In the genomic region with DNA sequence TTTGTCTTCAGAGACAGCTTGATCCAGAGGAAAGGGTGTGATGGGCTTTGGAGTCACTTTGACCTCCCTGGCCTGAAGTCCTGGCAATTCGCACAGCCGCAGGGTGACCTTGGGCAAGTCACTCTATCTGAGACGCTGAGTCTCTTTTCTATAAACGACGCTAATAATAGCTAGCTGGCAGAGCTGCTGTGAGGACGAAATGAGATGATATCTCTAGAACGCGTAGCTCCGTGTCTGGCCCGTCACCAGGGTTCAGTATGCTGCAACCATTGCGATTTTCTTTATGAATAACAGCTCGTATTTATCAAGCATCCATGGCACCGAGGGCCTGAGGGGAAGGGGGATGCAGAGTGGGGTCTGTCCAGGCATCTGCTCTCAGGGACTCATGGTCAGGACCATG, we compare ENCODE assay signal across 20 cellular contexts. TPM values are rescaled to one million over a fixed set of nuclear protein-coding genes. Genes with fewer than 3 reads are reported as not detected.
DNase-seq lines count a peak whose midpoint lies in the region; ATAC-seq and TF ChIP-seq lines count a peak whose summit lies in the region.
"Had no signal": no experiment of that assay in that cellular context is flagged by ENCODE, and none has a peak within 500 bp of the region (broad histone marks: within the 10 kb centered on the region; RNA-seq: fewer than 3 reads in every experiment).

No MANE protein-coding gene starts in this region.

- ATAC-seq in SK-N-SH treated with all-trans-retinoic acid at 6 μM for 48 hours: no peak

- peak; percentile 29; the same call in 1 of the 2 replicates for TF ChIP-seq RAD21 in SK-N-SH (IDR thresholded peaks at IDR 0.05; ENCODE audit: low read length)

- 37% methylated on average over 5 of the region's 13 CpGs for WGBS in SK-N-SH (ENCODE audit: low lambda C conversion rate)
- 64 to 78% (median 72%) methylated on average over 13 of the region's 13 CpGs for WGBS in spleen, 5 donors

- no peaks in the 10 kb centered on the region for H3K79me2 ChIP-seq in SK-N-SH (ENCODE audit: insufficient read depth)

- no peak overlapping the region for H2AFZ ChIP-seq in SK-N-SH (ENCODE audit: low read depth)

- CTCF ChIA-PET in SK-N-SH (lab: Yijun Ruan, JAX): interaction anchor here (1.0 to 2.3 kb wide), 5 partner anchors 10 to 243 kb away, joined by 3 to 6 read pairs (median 4); no protein-coding TSS in a partner anchor
- CTCF ChIA-PET in CD4-positive, alpha-beta memory T cell (lab: Charles Lee; ENCODE audit: partially characterized antibody): no interaction called here

- TF ChIP-seq EP300 in SK-N-SH (IDR thresholded peaks at IDR 0.05; ENCODE audit: borderline replicate concordance in 1 of 2, low read depth in 1 of 2, low read length in 1 of 2): no peak

- H3K9me3 ChIP-seq in SK-N-SH: no peaks in the 10 kb centered on the region
- H3K9me3 ChIP-seq in spleen: no peaks in the 10 kb centered on the region
- no peaks in the 10 kb centered on the region for H3K9me3 ChIP-seq in CD4-positive, alpha-beta memory T cell (ENCODE audit: control insufficient read depth in 1 of 2, low read length in 2 of 2)
- H3K9me3 ChIP-seq: Peyer's patch had no signal

- no peak overlapping the region for H3K4me3 Mint-ChIP-seq in chondrocyte (ENCODE audit: unreplicated experiment)
- H3K4me3 Mint-ChIP-seq in CD4-positive, alpha-beta memory T cell: no peak overlapping the region

- no peaks in the 10 kb centered on the region for H4K20me1 ChIP-seq in SK-N-SH (ENCODE audit: insufficient read depth)

- no peak overlapping the region for H3K9ac ChIP-seq in SK-N-SH

- no peak overlapping the region for H3K27ac Mint-ChIP-seq in chondrocyte (ENCODE audit: unreplicated experiment)
- H3K27ac Mint-ChIP-seq in CD4-positive, alpha-beta memory T cell: no peak overlapping the region

- H3K36me3 ChIP-seq in SK-N-SH (replicated peaks in 1 of 2; ENCODE audit: control insufficient read depth in 1 of 2, insufficient read depth in 2 of 2, low read length in 1 of 2) (no peaks in the 10 kb centered on the region), spleen (no peaks in the 10 kb centered on the region)
- no peaks in the 10 kb centered on the region for H3K36me3 ChIP-seq in CD4-positive, alpha-beta memory T cell (ENCODE audit: insufficient read depth, low read length)
- H3K36me3 ChIP-seq: Peyer's patch had no signal

- H3K27me3 ChIP-seq in SK-N-SH (ENCODE audit: insufficient read depth) (no peaks in the 10 kb centered on the region), dorsolateral prefrontal cortex (peaks cover 0 to 3% (median 0%) of the 10 kb centered on the region in 45 donors), spleen (replicated peaks in 1 of 7) (peaks cover 0 to 38% (median 0%) of the 10 kb centered on the region in 7 donors)
- H3K27me3 ChIP-seq in CD4-positive, alpha-beta memory T cell (ENCODE audit: insufficient read depth, low read length): no peaks in the 10 kb centered on the region
- H3K27me3 ChIP-seq: Peyer's patch had no signal

- no peaks in the 10 kb centered on the region for H3K9me3 Mint-ChIP-seq in chondrocyte (ENCODE audit: low read depth)
- no peaks in the 10 kb centered on the region for H3K9me3 Mint-ChIP-seq in CD4-positive, alpha-beta memory T cell

- POLR2A ChIA-PET in SK-N-SH (lab: Yijun Ruan, JAX): no interaction called here
- POLR2A ChIA-PET in CD4-positive, alpha-beta memory T cell (lab: Charles Lee; ENCODE audit: partially characterized antibody): no interaction called here

- H3F3A ChIP-seq in SK-N-SH (replicated peaks; ENCODE audit: insufficient read depth): no peaks in the 10 kb centered on the region

- no peak for TF ChIP-seq POLR2A in spleen (IDR thresholded peaks at IDR 0.05)

- no peaks in the 10 kb centered on the region for H3K36me3 Mint-ChIP-seq in chondrocyte (ENCODE audit: low read depth)
- no peaks in the 10 kb centered on the region for H3K36me3 Mint-ChIP-seq in CD4-positive, alpha-beta memory T cell

- H3K4me2 ChIP-seq in SK-N-SH: no peak overlapping the region

- H3K4me1 ChIP-seq in SK-N-SH (ENCODE audit: control insufficient read depth in 1 of 2, insufficient read depth in 2 of 2, low read depth in 1 of 2, low read length in 1 of 2): peaks cover 0 to 5% of the 10 kb centered on the region in 2 experiments; a peak in 2 of 4 replicates
- H3K4me1 ChIP-seq in spleen: peaks cover 0 to 16% (median 3%) of the 10 kb centered on the region in 6 donors
- no peaks in the 10 kb centered on the region for H3K4me1 ChIP-seq in CD4-positive, alpha-beta memory T cell (ENCODE audit: insufficient read depth, low read length)
- H3K4me1 ChIP-seq: Peyer's patch had no signal

- TF ChIP-seq CTCF in SK-N-SH (IDR thresholded peaks at IDR 0.05) (no peak), LNCaP clone FGC (IDR thresholded peaks at IDR 0.05; ENCODE audit: control insufficient read depth, extremely low read depth, insufficient read depth) (no peak), dorsolateral prefrontal cortex (IDR thresholded peaks at IDR 0.05 in 54 of 56, conservative IDR thresholded peaks at IDR 0.05 in 2 of 56; ENCODE audit: low read depth in 1 of 56, partially characterized antibody in 56 of 56) (no peak), spleen (IDR thresholded peaks at IDR 0.05 in 8 of 11, conservative IDR thresholded peaks at IDR 0.05 in 3 of 11) (no peak), chondrocyte (IDR thresholded peaks at IDR 0.05) (no peak)

- H3K27me3 Mint-ChIP-seq in chondrocyte (ENCODE audit: low read depth): peaks cover 53% of the 10 kb centered on the region
- peaks cover 3 to 14% of the 10 kb centered on the region in 2 donors for H3K27me3 Mint-ChIP-seq in CD4-positive, alpha-beta memory T cell

- intact Hi-C loops in dorsolateral prefrontal cortex (cut with DNase I) (no loop called here), spleen (cut with DNase I; ENCODE audit: low total_unique reads) (no loop called here)
- intact Hi-C loops in CD4-positive, alpha-beta memory T cell (cut with micrococcal nuclease): no loop called here

- no peak overlapping the region for H3K4me3 ChIP-seq in SK-N-SH (ENCODE audit: low read depth in 2 of 2, low read length in 1 of 2)
- no peak overlapping the region for H3K4me3 ChIP-seq in LNCaP clone FGC (ENCODE audit: low read depth, low read length)
- no peak overlapping the region for H3K4me3 ChIP-seq in dorsolateral prefrontal cortex
- no peak overlapping the region for H3K4me3 ChIP-seq in spleen
- H3K4me3 ChIP-seq in CD4-positive, alpha-beta memory T cell (ENCODE audit: low read length in 2 of 2): no peak overlapping the region
- H3K4me3 ChIP-seq: Peyer's patch had no signal

- H3K27ac ChIP-seq in SK-N-SH (ENCODE audit: low read depth in 2 of 2, low read length in 1 of 2) (no peak overlapping the region; a peak in 1 of 4 replicates), dorsolateral prefrontal cortex (peak overlapping the region in 31 of 59 donors; percentile 2 to 71 (median 40)), spleen (peak overlapping the region in 5 of 8 donors; percentile 4 to 63 (median 38))
- no peak overlapping the region for H3K27ac ChIP-seq in CD4-positive, alpha-beta memory T cell (ENCODE audit: low read depth, low read length)
- H3K27ac ChIP-seq: 22Rv1, Peyer's patch had no signal

- peak; percentile 75 for DNase-seq in SK-N-SH
- peak; percentile 54 for DNase-seq in LNCaP clone FGC (ENCODE audit: low read depth)
- no peak for DNase-seq in dorsolateral prefrontal cortex
- no peak for DNase-seq in spleen
- no peak for DNase-seq in chondrocyte (ENCODE audit: low spot score)
- no peak for DNase-seq in CD4-positive, alpha-beta memory T cell
- no peak for DNase-seq in NK-92 (lab: John Stamatoyannopoulos, UW; ENCODE audit: unreplicated experiment)
- DNase-seq: ACHN, DMS53, GOT3, IMR-90, NCI-H1105 treated with DMSO at 0.1 percent for 48 hours, NCI-H2029 treated with DMSO at 0.1 percent for 48 hours, NCI-H226, NCI-H510A treated with DMSO at 0.1 percent for 48 hours, NCI-H774, Peyer's patch had no signal

- no peaks in the 10 kb centered on the region for H3K9me2 ChIP-seq in SK-N-SH

- no peaks in the 10 kb centered on the region for H3K4me1 Mint-ChIP-seq in chondrocyte (ENCODE audit: low read depth)
- H3K4me1 Mint-ChIP-seq in CD4-positive, alpha-beta memory T cell: no peaks in the 10 kb centered on the region

TF ChIP-seq in SK-N-SH, 30 proteins besides CTCF, POLR2A, EP300 and RAD21 (continues in another document):
- TF ChIP-seq CHD2 (IDR thresholded peaks at IDR 0.05; ENCODE audit: low read length, partially characterized antibody) (peak; percentile 8), ELF1 (IDR thresholded peaks at IDR 0.05) (no peak), GATA2 (CRISPR knock-in tag; IDR thresholded peaks at IDR 0.05) (peak; percentile 77)

TF ChIP-seq in SK-N-SH treated with all-trans-retinoic acid at 6 μM for 48 hours, 23 proteins besides CTCF, POLR2A, EP300 and RAD21:
- TF ChIP-seq SNAI2 (CRISPR knock-in tag; IDR thresholded peaks at IDR 0.05): no peak
- TF ChIP-seq RARB (CRISPR knock-in tag; IDR thresholded peaks at IDR 0.05): no peak
- TF ChIP-seq ZFP3 (CRISPR knock-in tag; IDR thresholded peaks at IDR 0.05): no peak
TF ChIP-seq in SK-N-SH treated with all-trans-retinoic acid at 6 μM for 48 hours: peak in this region for 0.

RNA-seq across cellular contexts. Expression of a gene that starts 58.7 kb away (rescaled TPM):
- polyA plus RNA-seq in SK-N-SH (2012; rRNA removed): not detected in 2 replicates
- polyA plus RNA-seq in SK-N-SH (2012; cell fraction: cytosol; rRNA removed): not detected in 2 replicates
- not detected in 2 replicates for polyA plus RNA-seq in SK-N-SH (2012; cell fraction: nucleus; rRNA removed)
- 100 to 1,000 TPM in 2 of 120 experiments, 10 to 100 TPM in 118; 36.8 to 116 (median 73.4) TPM for total RNA-seq in dorsolateral prefrontal cortex
- total RNA-seq in spleen: 10 to 100 TPM; 12.5 to 35.0 (median 24.5) TPM
- 1 to 10 TPM; 1.6 to 3.3 (median 3.0) TPM for polyA plus RNA-seq in spleen
- total RNA-seq in chondrocyte: not detected in 3 replicates
- total RNA-seq in CD4-positive, alpha-beta memory T cell: not detected
- polyA plus RNA-seq in CD4-positive, alpha-beta memory T cell: not detected
- total RNA-seq: IMR-90, M059J, Peyer's patch had no signal
- polyA plus RNA-seq: IMR-90 had no signal

Comparison
In these comparisons a context has a peak if more than half of its experiments do, and no peak if none do; other contexts are left out.
1. DNase-seq: peak in SK-N-SH (single experiment) and LNCaP clone FGC (single experiment); none in dorsolateral prefrontal cortex (0 of 10), spleen (single experiment), chondrocyte (single experiment), CD4-positive, alpha-beta memory T cell (0 of 5) and NK-92 (single experiment).
2. H3K27ac ChIP-seq: peak in dorsolateral prefrontal cortex (31 of 59) and spleen (5 of 8); none in SK-N-SH (0 of 2) and CD4-positive, alpha-beta memory T cell (single experiment).
3. RNA of a gene that starts 58.7 kb away (total RNA-seq): 36.8 to 116 TPM in dorsolateral prefrontal cortex and 12.5 to 35.0 TPM in spleen; not detected in chondrocyte and not detected in CD4-positive, alpha-beta memory T cell; every median in the first group is over 10 times any median in the second.